22 cellular contexts compared by ENCODE assay signal in the genomic region with DNA sequence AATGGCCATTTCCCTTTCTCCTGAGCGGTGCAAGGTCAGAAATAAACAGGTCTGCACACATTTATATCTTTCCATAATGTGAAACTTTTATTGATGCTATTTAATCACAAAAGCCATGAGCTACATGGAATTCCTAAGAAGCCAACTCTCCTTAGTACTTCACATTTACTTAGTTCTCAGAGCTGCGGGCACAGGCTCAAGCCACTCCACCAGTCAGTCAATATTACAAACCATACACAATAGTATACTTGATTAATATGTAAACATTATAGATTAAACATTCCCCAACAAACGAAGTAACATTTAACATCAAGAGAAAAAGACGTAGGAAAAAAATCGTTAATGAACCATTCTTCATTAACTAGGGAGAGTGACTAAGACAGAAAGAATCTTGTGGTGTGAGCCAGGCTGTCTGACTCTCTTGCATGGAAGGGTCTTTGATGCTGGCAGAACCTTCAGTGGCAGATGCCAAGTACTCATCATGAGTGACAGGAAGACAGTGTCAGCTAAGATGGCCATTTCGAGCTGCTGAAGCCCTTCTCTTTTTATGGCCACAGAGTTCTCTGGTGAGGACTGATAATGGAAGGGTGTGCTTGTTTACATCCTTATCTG.
DNase-seq lines count a peak whose midpoint lies in the region; ATAC-seq, FAIRE-seq and TF ChIP-seq lines count a peak whose summit lies in the region.
"Had no signal": no experiment of that assay in that cellular context is flagged by ENCODE, and none has a peak within 500 bp of the region (broad histone marks: within the 10 kb centered on the region; RNA-seq: fewer than 3 reads in every experiment).

No MANE protein-coding gene starts in this region.

- H3K4me1 ChIP-seq in astrocyte (ENCODE audit: insufficient read depth, low read length), result no peaks in the 10 kb centered on the region
- H3K4me1 ChIP-seq in CD8-positive, alpha-beta T cell (ENCODE audit: insufficient read depth, low read length), result no peaks in the 10 kb centered on the region
- H3K4me1 ChIP-seq: BE2C had no signal

- intact Hi-C loops in Calu3 (cut with micrococcal nuclease; ENCODE audit: unreplicated experiment), result no loop called here
- intact Hi-C loops in CD8-positive, alpha-beta T cell (cut with DNase I, micrococcal nuclease), result no loop called here

- H2AFZ ChIP-seq in astrocyte (ENCODE audit: low read depth, low read length), result no peak overlapping the region

- H3K4me3 ChIP-seq in astrocyte (ENCODE audit: insufficient read depth, low read depth, low read length), result no peak overlapping the region
- H3K4me3 ChIP-seq in CD8-positive, alpha-beta T cell (ENCODE audit: low read depth, low read length), result no peak overlapping the region

- no peak for ATAC-seq in HG03439 (IDR thresholded peaks at IDR 0.05; ENCODE audit: unreplicated experiment)
- ATAC-seq in CD8-positive, alpha-beta T cell, result no peak
- ATAC-seq: SK-N-SH treated with all-trans-retinoic acid at 6 μM for 48 hours had no signal

- H3K9me3 Mint-ChIP-seq in Calu3 (ENCODE audit: low read depth, unreplicated experiment), result peaks cover 2% of the 10 kb centered on the region
- no peaks in the 10 kb centered on the region for H3K9me3 Mint-ChIP-seq in astrocyte (ENCODE audit: unreplicated experiment)
- no peaks in the 10 kb centered on the region for H3K9me3 Mint-ChIP-seq in CD8-positive, alpha-beta T cell

- CTCF ChIA-PET in Calu3 (lab: Charles Lee), result interaction anchor here (0.6 kb wide), 1 partner anchor 231 kb away, joined by 4 read pairs; no protein-coding TSS in a partner anchor
- CTCF ChIA-PET in CD8-positive, alpha-beta T cell (lab: Charles Lee), result no interaction called here

- H3K27me3 ChIP-seq in astrocyte (ENCODE audit: insufficient read depth, low read length), result no peaks in the 10 kb centered on the region
- no peaks in the 10 kb centered on the region for H3K27me3 ChIP-seq in CD8-positive, alpha-beta T cell (ENCODE audit: insufficient read depth, low read length)
- H3K27me3 ChIP-seq: BE2C had no signal

- H3K9ac ChIP-seq in astrocyte (ENCODE audit: low read length), result no peak overlapping the region

- no peaks in the 10 kb centered on the region for H3K27me3 Mint-ChIP-seq in Calu3 (ENCODE audit: unreplicated experiment)
- peaks cover 3% of the 10 kb centered on the region for H3K27me3 Mint-ChIP-seq in astrocyte (ENCODE audit: low read depth, unreplicated experiment)
- peaks cover 10% of the 10 kb centered on the region for H3K27me3 Mint-ChIP-seq in CD8-positive, alpha-beta T cell (ENCODE audit: low read depth)

- H3K4me3 Mint-ChIP-seq in Calu3 (ENCODE audit: low read depth, unreplicated experiment) (no peak overlapping the region), astrocyte (ENCODE audit: unreplicated experiment) (no peak overlapping the region)
- H3K4me3 Mint-ChIP-seq in CD8-positive, alpha-beta T cell, result no peak overlapping the region
- H3K4me3 Mint-ChIP-seq: CD4-positive, CD25-positive, alpha-beta regulatory T cell had no signal

- no peak for FAIRE-seq in astrocyte (lab: Jason Lieb, UNC)
- FAIRE-seq: A204.1, H1 had no signal

- H3K79me2 ChIP-seq in astrocyte (ENCODE audit: insufficient read depth, low read length), result no peaks in the 10 kb centered on the region

- H3K36me3 ChIP-seq in astrocyte (ENCODE audit: insufficient read depth, low read length), result no peaks in the 10 kb centered on the region
- H3K36me3 ChIP-seq in CD8-positive, alpha-beta T cell (ENCODE audit: insufficient read depth, low read length), result no peaks in the 10 kb centered on the region
- H3K36me3 ChIP-seq: BE2C had no signal

- DNase-seq in Calu3 (peak; percentile 34), RKO (ENCODE audit: low spot score) (peak; percentile 24), astrocyte (ENCODE audit: low read depth) (peak; percentile 9), mucosa of gallbladder (ENCODE audit: low spot score) (peak; percentile 65), NCI-H2171 (lab: John Stamatoyannopoulos, UW) (no peak), glomerular visceral epithelial cell (ENCODE audit: extremely low spot score) (no peak)
- no peak for DNase-seq in CD8-positive, alpha-beta T cell
- DNase-seq: BE2C; CD4-positive, CD25-positive, alpha-beta regulatory T cell; DMS53; Karpas-422; NCI-H1048; NCI-H1436; NCI-H1930; NCI-H2171 treated with DMSO at 0.1 percent for 48 hours; NCI-H748 treated with DMSO at 0.1 percent for 48 hours; SIG-M5 had no signal

- no peaks in the 10 kb centered on the region for H3K9me3 ChIP-seq in astrocyte (ENCODE audit: insufficient read depth, low read depth, low read length)
- H3K9me3 ChIP-seq in CD8-positive, alpha-beta T cell (ENCODE audit: low read length), result no peaks in the 10 kb centered on the region
- H3K9me3 ChIP-seq: BE2C had no signal

- H3K4me2 ChIP-seq in astrocyte (ENCODE audit: low read length), result no peak overlapping the region

- BruUV-seq in Calu3 (replicated peaks; lab: Mats Ljungman, UMichigan), result no TSS peak

- H3K4me1 Mint-ChIP-seq in Calu3 (ENCODE audit: low read depth, unreplicated experiment) (peaks cover 23% of the 10 kb centered on the region), astrocyte (ENCODE audit: low read depth, unreplicated experiment) (no peaks in the 10 kb centered on the region)
- no peaks in the 10 kb centered on the region for H3K4me1 Mint-ChIP-seq in CD8-positive, alpha-beta T cell (ENCODE audit: low read depth)
- H3K4me1 Mint-ChIP-seq: CD4-positive, CD25-positive, alpha-beta regulatory T cell had no signal

- no peaks in the 10 kb centered on the region for H3K36me3 Mint-ChIP-seq in Calu3 (ENCODE audit: insufficient read depth, unreplicated experiment)
- H3K36me3 Mint-ChIP-seq in astrocyte (ENCODE audit: low read depth, unreplicated experiment), result no peaks in the 10 kb centered on the region
- no peaks in the 10 kb centered on the region for H3K36me3 Mint-ChIP-seq in CD8-positive, alpha-beta T cell
- H3K36me3 Mint-ChIP-seq: CD4-positive, CD25-positive, alpha-beta regulatory T cell had no signal

- H3K27ac Mint-ChIP-seq in Calu3 (ENCODE audit: unreplicated experiment), result peak overlapping the region; percentile 77
- H3K27ac Mint-ChIP-seq in astrocyte (ENCODE audit: unreplicated experiment), result no peak overlapping the region
- no peak overlapping the region for H3K27ac Mint-ChIP-seq in CD8-positive, alpha-beta T cell
- H3K27ac Mint-ChIP-seq: CD4-positive, CD25-positive, alpha-beta regulatory T cell had no signal

- POLR2A ChIA-PET in CD8-positive, alpha-beta T cell (lab: Charles Lee), result no interaction called here

- no peaks in the 10 kb centered on the region for H4K20me1 ChIP-seq in astrocyte (ENCODE audit: insufficient read depth, low read length)

- no peak for TF ChIP-seq CTCF in Calu3 (IDR thresholded peaks at IDR 0.05; ENCODE audit: unreplicated experiment)
- no peak for TF ChIP-seq CTCF in astrocyte (IDR thresholded peaks at IDR 0.05; ENCODE audit: insufficient read depth, low read depth, low read length)
- TF ChIP-seq CTCF in CD8-positive, alpha-beta T cell (IDR thresholded peaks at IDR 0.05), result no peak

- H3K27ac ChIP-seq in astrocyte (ENCODE audit: low read depth, low read length), result no peak overlapping the region
- no peak overlapping the region for H3K27ac ChIP-seq in CD8-positive, alpha-beta T cell (ENCODE audit: low read depth, low read length)
- H3K27ac ChIP-seq: RWPE1 had no signal

Comparison
In these comparisons a context has a peak if more than half of its experiments do, and no peak if none do; other contexts are left out.
1. DNase-seq: peak in Calu3 (single experiment), RKO (single experiment), astrocyte (single experiment) and mucosa of gallbladder (single experiment); none in NCI-H2171 (single experiment), glomerular visceral epithelial cell (single experiment) and CD8-positive, alpha-beta T cell (0 of 7).